ENCODE assay signal across 21 cellular contexts in the genomic region with DNA sequence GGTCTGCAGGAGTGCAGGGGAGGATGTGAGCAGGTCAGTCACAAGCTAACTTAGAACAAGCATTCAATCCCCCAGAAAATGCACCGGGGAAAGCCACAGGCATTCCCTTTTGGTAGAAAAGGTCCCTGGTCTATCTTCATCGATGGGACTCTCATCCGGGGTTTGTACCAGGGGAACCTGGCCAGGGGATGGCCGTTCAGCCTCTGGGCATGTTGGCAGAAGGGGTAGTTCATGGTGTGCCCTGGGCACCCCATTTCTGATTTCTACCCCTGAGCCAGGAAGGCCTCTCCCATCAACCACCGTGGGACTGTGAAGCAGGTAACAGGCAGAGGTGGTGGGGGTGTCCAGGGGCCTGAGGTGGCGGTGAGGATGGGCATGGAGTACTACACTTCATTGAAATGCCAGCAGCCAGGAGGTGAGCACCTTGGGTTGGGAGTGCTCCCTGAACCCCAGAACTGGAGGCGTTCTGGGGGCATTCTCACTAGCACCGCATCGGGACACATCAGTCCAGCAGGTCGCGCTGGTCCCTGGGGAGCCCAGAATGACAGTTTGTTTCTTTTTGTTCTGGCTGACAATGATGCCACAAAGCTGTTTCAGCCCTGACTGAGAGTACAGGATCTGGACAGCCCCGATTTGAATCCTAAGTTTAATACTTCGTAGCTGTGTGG.
DNase-seq lines count a peak whose midpoint lies in the region; ATAC-seq, FAIRE-seq and TF ChIP-seq lines count a peak whose summit lies in the region.
"Had no signal": no experiment of that assay in that cellular context is flagged by ENCODE, and none has a peak within 500 bp of the region (broad histone marks: within the 10 kb centered on the region; RNA-seq: fewer than 3 reads in every experiment).

No MANE protein-coding gene starts in this region.

- TF ChIP-seq EP300 in esophagus muscularis mucosa (IDR thresholded peaks at IDR 0.05) = no peak

- peaks cover 10% of the 10 kb centered on the region for H3K79me2 ChIP-seq in trophoblast cell (ENCODE audit: control insufficient read depth, insufficient read depth, low read length, poor library complexity)

- TF ChIP-seq CTCF in GM06990 (IDR thresholded peaks at IDR 0.05; ENCODE audit: insufficient read depth, low read length, poor library complexity, severe bottlenecking) = peak; percentile 42
- TF ChIP-seq CTCF in esophagus muscularis mucosa (IDR thresholded peaks at IDR 0.05) = no peak

- intact Hi-C loops in esophagus muscularis mucosa (cut with DNase I) = no loop called here

- peak overlapping the region; percentile 33 for H3K4ac ChIP-seq in trophoblast cell (ENCODE audit: low read depth, low read length)

- H2BK12ac ChIP-seq in trophoblast cell (ENCODE audit: low read length) = peak overlapping the region; percentile 65

- H3K4me1 ChIP-seq in esophagus muscularis mucosa (peaks cover 71 to 77% (median 72%) of the 10 kb centered on the region in 4 donors), trophoblast cell (ENCODE audit: control insufficient read depth in 1 of 2, insufficient read depth in 2 of 2, low read length in 2 of 2) (peaks cover 51 to 52% of the 10 kb centered on the region in 2 experiments)

- ATAC-seq in HG02798 (IDR thresholded peaks at IDR 0.05; ENCODE audit: poor library complexity, unreplicated experiment) = peak; percentile 38
- no peak for ATAC-seq in activated CD4-positive, CD25-positive, alpha-beta regulatory T cell treated with anti-CD3 and anti-CD28 coated beads, Interleukin-2, amount 50 U/mL, for 24 hours
- ATAC-seq: esophagus mucosa, left lung, pancreas had no signal

- no peak overlapping the region for H3K4me2 ChIP-seq in trophoblast cell (ENCODE audit: low read length)

- H3K4me3 ChIP-seq in GM06990 (replicated peaks; ENCODE audit: low read depth, low read length) = no peak overlapping the region
- H3K4me3 ChIP-seq in esophagus muscularis mucosa = no peak overlapping the region
- H3K4me3 ChIP-seq in trophoblast cell (ENCODE audit: low read depth, low read length) = no peak overlapping the region
- H3K4me3 ChIP-seq: left lung, pancreas had no signal

- no peak overlapping the region for H4K12ac ChIP-seq in trophoblast cell (ENCODE audit: low read depth, low read length)

- no peak for FAIRE-seq in urothelium cell line (lab: Jason Lieb, UNC)
- FAIRE-seq: pancreas had no signal

- no peak overlapping the region for H3K9ac ChIP-seq in trophoblast cell (ENCODE audit: low read length)

- H3K27me3 ChIP-seq in GM06990 (replicated peaks; ENCODE audit: control insufficient read depth, insufficient read depth, low read length) (no peaks in the 10 kb centered on the region), esophagus muscularis mucosa (no peaks in the 10 kb centered on the region), trophoblast cell (ENCODE audit: insufficient read depth, low read length) (no peaks in the 10 kb centered on the region)
- H3K27me3 ChIP-seq: left lung, pancreas had no signal

- H3K27ac ChIP-seq in esophagus muscularis mucosa (replicated peaks in 1 of 4) (peak overlapping the region in 3 of 4 donors; percentile 2 to 80 (median 15)), trophoblast cell (ENCODE audit: low read depth, low read length) (no peak overlapping the region)
- H3K27ac ChIP-seq: left lung, pancreas had no signal

- H3K23ac ChIP-seq in trophoblast cell (ENCODE audit: low read length) = no peak overlapping the region

- peak; percentile 47 for DNase-seq in GM06990 (ENCODE audit: extremely low read depth, insufficient read length)
- no peak for DNase-seq in esophagus muscularis mucosa (ENCODE audit: extremely low spot score)
- no peak for DNase-seq in trophoblast cell
- DNase-seq in T-helper 9 cell = no peak
- no peak for DNase-seq in urothelium cell line (ENCODE audit: low spot score)
- no peak for DNase-seq in HUDEP-2 (lab: John Stamatoyannopoulos, UW; ENCODE audit: unreplicated experiment in 76 of 76)
- DNase-seq: amniotic stem cell; CD4-positive, CD25-positive, alpha-beta regulatory T cell; DMS153; effector CD8-positive, alpha-beta T cell; GF-D8; Kasumi-1; left lung; NCI-H1092 treated with DMSO at 0.1 percent for 48 hours; NCI-H2107; NCI-H524 treated with DMSO at 0.1 percent for 48 hours; pancreas; stimulated activated CD4-positive, alpha-beta T cell treated with anti-CD3 and anti-CD28 coated beads, Interleukin-2, amount 100 ng/mL, for 24 hours had no signal

- H2BK5ac ChIP-seq in trophoblast cell (ENCODE audit: low read depth, low read length, poor library complexity) = peak overlapping the region; percentile 10

- WGBS in esophagus muscularis mucosa = 91% methylated on average over 9 of the region's 13 CpGs
- no CpG with 5 or more reads among the region's 13 CpGs for WGBS in trophoblast cell (ENCODE audit: extremely low coverage, insufficient coverage, insufficient read length)

- H3K9me3 ChIP-seq in esophagus muscularis mucosa = no peaks in the 10 kb centered on the region
- H3K9me3 ChIP-seq in trophoblast cell (ENCODE audit: insufficient read depth, low read depth, low read length) = no peaks in the 10 kb centered on the region
- H3K9me3 ChIP-seq: left lung, pancreas had no signal

- peak overlapping the region; percentile 42 for H4K91ac ChIP-seq in trophoblast cell (ENCODE audit: low read depth, low read length)

- H2AFZ ChIP-seq in trophoblast cell (ENCODE audit: insufficient read depth, low read length, poor library complexity) = no peak overlapping the region

- no peak for TF ChIP-seq POLR2A in esophagus muscularis mucosa (IDR thresholded peaks at IDR 0.05; ENCODE audit: low read depth)

- peak overlapping the region; percentile 74 for H3K18ac ChIP-seq in trophoblast cell (ENCODE audit: low read length)

- peak overlapping the region; percentile 61 for H2BK120ac ChIP-seq in trophoblast cell (ENCODE audit: insufficient read depth, low read length, poor library complexity)

- H3K36me3 ChIP-seq in GM06990 (ENCODE audit: control insufficient read depth, insufficient read depth, low read length) = no peaks in the 10 kb centered on the region
- peaks cover 0 to 23% (median 13%) of the 10 kb centered on the region in 4 donors for H3K36me3 ChIP-seq in esophagus muscularis mucosa
- peaks cover 0 to 2% of the 10 kb centered on the region in 2 experiments for H3K36me3 ChIP-seq in trophoblast cell (ENCODE audit: control insufficient read depth in 1 of 2, insufficient read depth in 2 of 2, low read length in 2 of 2)
- H3K36me3 ChIP-seq: left lung, pancreas had no signal

- peaks cover 58% of the 10 kb centered on the region for H3K79me1 ChIP-seq in trophoblast cell (ENCODE audit: low read length)

- peak overlapping the region; percentile 68 for H3K14ac ChIP-seq in trophoblast cell (ENCODE audit: low read length)

- H4K8ac ChIP-seq in trophoblast cell (ENCODE audit: low read depth, low read length) = peak overlapping the region; percentile 17

- H2AK5ac ChIP-seq in trophoblast cell (ENCODE audit: low read length) = peak overlapping the region; percentile 61
